29 cellular contexts compared by ENCODE assay signal in the genomic region with DNA sequence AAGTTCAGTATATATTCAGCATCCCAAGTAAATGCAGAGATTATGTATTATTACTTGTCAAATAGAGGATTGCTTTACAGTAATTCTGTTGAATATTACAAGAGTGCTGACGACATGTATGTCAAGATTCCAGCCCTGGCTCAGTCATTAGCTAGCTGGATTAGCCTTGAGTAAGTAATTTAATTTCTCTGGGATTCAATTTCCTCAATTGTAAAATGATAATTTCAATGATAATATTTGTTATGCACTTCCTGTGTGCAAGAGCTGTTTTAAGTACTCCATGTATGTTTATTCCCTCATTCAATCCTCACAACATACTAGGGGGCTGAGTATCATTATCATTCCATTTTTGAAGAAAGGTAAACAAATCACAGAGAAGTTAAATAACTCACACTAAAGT. TPM values are rescaled to one million over a fixed set of nuclear protein-coding genes. Genes with fewer than 3 reads are reported as not detected.
"Had no signal": no experiment of that assay in that cellular context is flagged by ENCODE, and none has a peak within 500 bp of the region (broad histone marks: within the 10 kb centered on the region; RNA-seq: fewer than 3 reads in every experiment).

No MANE protein-coding gene starts in this region.

- H3K4me3 Mint-ChIP-seq: activated CD4-positive, alpha-beta memory T cell treated with anti-CD3 and anti-CD28 coated beads for 36 hours; activated CD4-positive, alpha-beta T cell treated with anti-CD3 and anti-CD28 coated beads, Interleukin-2, amount 10 ng/mL, durations not matched to agents 7 days and 5 days; activated naive CD8-positive, alpha-beta T cell treated with anti-CD3 and anti-CD28 coated beads, Interleukin-2, amount 50 U/mL, for 24 hours; activated T-cell treated with anti-CD3 and anti-CD28 coated beads, Interleukin-2, amount 50 U/mL, for 4 hours; brain; central memory CD8-positive, alpha-beta T cell; T-cell had no signal

- H3K36me3 ChIP-seq: ascending aorta, SJSA1 had no signal

- H3K4me1 ChIP-seq: ascending aorta had no signal

- H3K36me3 Mint-ChIP-seq: activated CD4-positive, alpha-beta memory T cell treated with anti-CD3 and anti-CD28 coated beads for 36 hours; activated naive CD4-positive, alpha-beta T cell treated with anti-CD3 and anti-CD28 coated beads, Interleukin-2, amount 50 U/mL, for 72 hours; T-cell had no signal

- DNase-seq: activated CD4-positive, alpha-beta memory T cell treated with anti-CD3 and anti-CD28 coated beads for 36 hours; activated CD4-positive, alpha-beta T cell treated with anti-CD3 and anti-CD28 coated beads, Interleukin-2, amount 10 ng/mL, durations not matched to agents 7 days and 5 days; activated CD4-positive, CD25-positive, alpha-beta regulatory T cell; activated CD8-positive, alpha-beta memory T cell treated with anti-CD3 and anti-CD28 coated beads for 24 hours; activated effector memory CD4-positive, alpha-beta T cell treated with anti-CD3 and anti-CD28 coated beads, Interleukin-2, amount 50 U/mL, for 16 hours; activated naive CD4-positive, alpha-beta T cell treated with Interleukin-2 at 50 U/mL for 16 hours; activated naive CD8-positive, alpha-beta T cell treated with anti-CD3 and anti-CD28 coated beads, Interleukin-2, amount 50 U/mL, for 24 hours; activated T-cell treated with anti-CD3 and anti-CD28 coated beads, Interleukin-2, amount 50 U/mL, for 4 hours; amniotic stem cell; IMR-90; Kasumi-1; KBM-7; NCI-H1048; NCI-H146; NCI-H187 treated with DMSO at 0.1 percent for 48 hours; NCI-H2227 treated with DMSO at 0.1 percent for 48 hours; NCI-H446 treated with DMSO at 0.1 percent for 48 hours; NCI-H526 treated with DMSO at 0.1 percent for 48 hours; NK-92 treated with Interleukin-12 subunit alpha and Interleukin-12 subunit beta, amount 100 ng/mL, for 24 hours; PC-3; SHP77; T-cell; T-helper 2 cell; T1000 had no signal

- H3K9me3 ChIP-seq: ascending aorta, SJSA1 had no signal

- H3K27me3 Mint-ChIP-seq: activated CD4-positive, alpha-beta memory T cell treated with anti-CD3 and anti-CD28 coated beads for 36 hours; activated naive CD8-positive, alpha-beta T cell treated with anti-CD3 and anti-CD28 coated beads, Interleukin-2, amount 50 U/mL, for 24 hours; brain; central memory CD8-positive, alpha-beta T cell; T-cell had no signal

- H3K27me3 ChIP-seq: ascending aorta, SJSA1 had no signal

- H3K27ac Mint-ChIP-seq: activated CD4-positive, alpha-beta memory T cell treated with anti-CD3 and anti-CD28 coated beads for 36 hours; activated CD4-positive, alpha-beta T cell treated with anti-CD3 and anti-CD28 coated beads, Interleukin-2, amount 10 ng/mL, durations not matched to agents 7 days and 5 days; activated naive CD4-positive, alpha-beta T cell treated with anti-CD3 and anti-CD28 coated beads, Interleukin-2, amount 50 U/mL, for 72 hours; activated naive CD8-positive, alpha-beta T cell treated with anti-CD3 and anti-CD28 coated beads, Interleukin-2, amount 50 U/mL, for 24 hours; T-cell had no signal

- H3K9me3 Mint-ChIP-seq: activated CD4-positive, alpha-beta memory T cell treated with anti-CD3 and anti-CD28 coated beads for 36 hours; activated CD4-positive, alpha-beta T cell treated with anti-CD3 and anti-CD28 coated beads, Interleukin-2, amount 10 ng/mL, durations not matched to agents 7 days and 5 days; activated naive CD8-positive, alpha-beta T cell treated with anti-CD3 and anti-CD28 coated beads, Interleukin-2, amount 50 U/mL, for 24 hours; activated T-cell treated with anti-CD3 and anti-CD28 coated beads, Interleukin-2, amount 50 U/mL, for 4 hours; T-cell had no signal

- H3K4me3 ChIP-seq: ascending aorta, SJSA1 had no signal

- ATAC-seq: activated naive CD4-positive, alpha-beta T cell treated with anti-CD3 and anti-CD28 coated beads, Interleukin-2, amount 50 U/mL, for 72 hours; activated naive CD8-positive, alpha-beta T cell treated with anti-CD3 and anti-CD28 coated beads, Interleukin-2, amount 50 U/mL, for 24 hours; activated T-cell treated with anti-CD3 and anti-CD28 coated beads, Interleukin-2, amount 50 U/mL, for 4 hours; PC-3; T-cell had no signal

- H3K4me1 Mint-ChIP-seq: activated CD4-positive, alpha-beta T cell treated with anti-CD3 and anti-CD28 coated beads, Interleukin-2, amount 10 ng/mL, durations not matched to agents 7 days and 5 days; activated naive CD8-positive, alpha-beta T cell treated with anti-CD3 and anti-CD28 coated beads, Interleukin-2, amount 50 U/mL, for 24 hours; central memory CD8-positive, alpha-beta T cell; T-cell had no signal

RNA-seq across cellular contexts. Expression of gene TCF4, which starts 44.0 kb away (rescaled TPM):
- total RNA-seq: activated CD4-positive, alpha-beta memory T cell treated with anti-CD3 and anti-CD28 coated beads for 36 hours had no signal
